Comparison of ENCODE assay signal across 8 cellular contexts in the genomic region with DNA sequence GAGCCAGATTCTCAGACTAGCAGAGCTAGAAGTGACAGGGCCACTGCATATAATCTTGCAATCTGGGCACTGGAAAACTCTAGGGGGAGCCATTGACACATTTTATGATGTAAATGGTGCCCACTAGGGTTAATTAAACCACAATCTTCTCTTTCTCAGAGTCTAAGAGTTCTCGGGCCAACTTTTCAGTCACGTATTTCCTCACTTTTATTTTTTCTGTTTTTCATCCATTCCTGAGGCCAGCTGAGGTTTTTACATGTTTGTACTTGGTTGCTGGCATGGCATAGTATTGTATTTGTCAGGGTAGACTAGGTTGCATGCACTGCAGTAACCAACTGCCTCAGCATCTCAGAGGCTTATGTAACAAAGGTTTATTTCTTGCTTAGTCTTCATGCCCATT.
A peak's percentile ranks its signal among the peaks of the same experiment; 100 is the strongest.
DNase-seq lines count a peak whose midpoint lies in the region; ATAC-seq and TF ChIP-seq lines count a peak whose summit lies in the region.

No MANE protein-coding gene starts in this region.

- H3K36me3 ChIP-seq in brain microvascular endothelial cell (replicated peaks), result no peaks in the 10 kb centered on the region

- ATAC-seq in GM18505 (IDR thresholded peaks at IDR 0.05; ENCODE audit: unreplicated experiment), result no peak

- TF ChIP-seq CTCF in AG09309 (IDR thresholded peaks at IDR 0.05; ENCODE audit: control insufficient read depth, insufficient read depth, low read depth, low read length, missing control alignments) (peak; percentile 43), brain microvascular endothelial cell (IDR thresholded peaks at IDR 0.05; ENCODE audit: low read depth, low read length, missing control alignments) (peak; percentile 63)

- no peaks in the 10 kb centered on the region for H3K27me3 ChIP-seq in brain microvascular endothelial cell (replicated peaks)

- H3K4me3 ChIP-seq in AG09309 (ENCODE audit: control insufficient read depth, low read depth, low read length), result no peak overlapping the region
- no peak overlapping the region for H3K4me3 ChIP-seq in brain microvascular endothelial cell (ENCODE audit: low read depth, low read length)

- H3K27ac ChIP-seq in brain microvascular endothelial cell, result no peak overlapping the region

- in situ Hi-C loops in brain microvascular endothelial cell (cut with HindIII; ENCODE audit: low pct_ligation_motif_present, low sequenced_read_pairs), result no loop called here

- no peak for DNase-seq in AG09309 (ENCODE audit: low read depth)
- peak; percentile 62 for DNase-seq in H4 (ENCODE audit: low spot score)
- DNase-seq in NCI-H460 (ENCODE audit: extremely low read depth, low read depth), result peak; percentile 9
- peak; percentile 11 for DNase-seq in brain microvascular endothelial cell
- DNase-seq in myocyte (ENCODE audit: low read depth), result peak; percentile 34
- DNase-seq in effector CD8-positive, alpha-beta T cell (lab: John Stamatoyannopoulos, UW), result no peak
- no peak for DNase-seq in activated CD8-positive, alpha-beta memory T cell treated with anti-CD3 and anti-CD28 coated beads, Interleukin-2, amount 50 U/mL, for 4 hours

- TF ChIP-seq POLR2A in GM18505 (IDR thresholded peaks at IDR 0.05; ENCODE audit: borderline replicate concordance, extremely low read depth, insufficient read depth, insufficient read length), result no peak

Comparison
In these comparisons a context has a peak if more than half of its experiments do, and no peak if none do; other contexts are left out.
1. DNase-seq: peak in H4 (single experiment), NCI-H460 (single experiment), brain microvascular endothelial cell (single experiment) and myocyte (single experiment); none in AG09309 (single experiment), effector CD8-positive, alpha-beta T cell (single experiment) and activated CD8-positive, alpha-beta memory T cell treated with anti-CD3 and anti-CD28 coated beads, Interleukin-2, amount 50 U/mL, for 4 hours (single experiment).